In genomic region chr2:26619096-26619495, GRCh38 we compare ENCODE assay signal across 28 cellular contexts. TPM values are rescaled to one million over a fixed set of nuclear protein-coding genes. Genes with fewer than 3 reads are reported as not detected.
"Had no signal": no experiment of that assay in that cellular context is flagged by ENCODE, and none has a peak within 500 bp of the region (broad histone marks: within the 10 kb centered on the region; RNA-seq: fewer than 3 reads in every experiment).

No MANE protein-coding gene starts in this region.

- ATAC-seq: activated CD8-positive, alpha-beta T cell treated with anti-CD3 and anti-CD28 coated beads, Interleukin-2, amount 10 ng/mL, durations not matched to agents 7 days and 5 days; WTC11 had no signal

- H3K36me3 Mint-ChIP-seq: activated naive CD8-positive, alpha-beta T cell; brain; WTC11 had no signal

- DNase-seq: activated CD4-positive, alpha-beta T cell treated with anti-CD3 and anti-CD28 coated beads for 48 hours; activated CD4-positive, alpha-beta T cell treated with anti-CD3 and anti-CD28 coated beads, Interleukin-2, amount 50 U/mL, for 4 hours; activated CD4-positive, CD25-positive, alpha-beta regulatory T cell treated with anti-CD3 and anti-CD28 coated beads, Interleukin-2, amount 50 U/mL, for 72 hours; activated CD8-positive, alpha-beta T cell treated with anti-CD3 and anti-CD28 coated beads, Interleukin-2, amount 10 ng/mL, durations not matched to agents 7 days and 5 days; activated gamma-delta T cell; activated naive CD4-positive, alpha-beta T cell treated with anti-CD3 and anti-CD28 coated beads for 36 hours; activated T-cell treated with anti-CD3 and anti-CD28 coated beads, Interleukin-2, amount 50 U/mL, for 24 hours; amygdala; NCI-H1092 treated with DMSO at 0.1 percent for 48 hours; NCI-H1417 treated with DMSO at 0.1 percent for 48 hours; NCI-H1694 treated with DMSO at 0.1 percent for 48 hours; NCI-H2029 treated with DMSO at 0.1 percent for 48 hours; NCI-H345; NCI-H510A; NCI-H526 treated with DMSO at 0.1 percent for 48 hours; NCI-H82; Right ventricle myocardium superior; SJCRH30 had no signal

- H3K27ac Mint-ChIP-seq: activated CD8-positive, alpha-beta T cell treated with anti-CD3 and anti-CD28 coated beads, Interleukin-2, amount 10 ng/mL, durations not matched to agents 7 days and 5 days; activated naive CD4-positive, alpha-beta T cell treated with anti-CD3 and anti-CD28 coated beads for 36 hours; activated naive CD8-positive, alpha-beta T cell; activated T-cell treated with anti-CD3 and anti-CD28 coated beads, Interleukin-2, amount 50 U/mL, for 24 hours; activated T-helper 1 cell treated with anti-CD3 and anti-CD28 coated beads, Interleukin-12 subunit alpha, Interleukin-12 subunit beta, Interleukin-2, Interleukin-4 antibody, amounts not matched to agents 30 ng/mL and 10 ng/mL and 1 ng/mL, durations not matched to agents 14 hours and 24 hours and 36 hours; brain; T-helper 1 cell treated with Interleukin-12 subunit alpha and Interleukin-12 subunit beta and Interleukin-4 antibody, amounts not matched to agents 30 μg/mL and 1 μg/mL, for 36 hours; WTC11 had no signal

- H3K4me2 ChIP-seq: KMS-11 had no signal

- H3K36me3 ChIP-seq: Peyer's patch, SJCRH30 had no signal

- H3K9me3 ChIP-seq: Peyer's patch, SJCRH30 had no signal

- H3K4me3 ChIP-seq: Peyer's patch, SJCRH30 had no signal

- H3K4me3 Mint-ChIP-seq: activated CD8-positive, alpha-beta T cell treated with anti-CD3 and anti-CD28 coated beads, Interleukin-2, amount 10 ng/mL, durations not matched to agents 7 days and 5 days; activated naive CD4-positive, alpha-beta T cell treated with anti-CD3 and anti-CD28 coated beads for 36 hours; activated naive CD8-positive, alpha-beta T cell; activated T-cell treated with anti-CD3 and anti-CD28 coated beads, Interleukin-2, amount 50 U/mL, for 24 hours; activated T-helper 1 cell treated with anti-CD3 and anti-CD28 coated beads, Interleukin-12 subunit alpha, Interleukin-12 subunit beta, Interleukin-2, Interleukin-4 antibody, amounts not matched to agents 30 ng/mL and 10 ng/mL and 1 ng/mL, durations not matched to agents 14 hours and 24 hours and 36 hours; brain; T-helper 1 cell treated with Interleukin-12 subunit alpha and Interleukin-12 subunit beta and Interleukin-4 antibody, amounts not matched to agents 30 μg/mL and 1 μg/mL, for 36 hours; WTC11 had no signal

- H3K27ac ChIP-seq: KMS-11, Peyer's patch, RWPE1, SJCRH30 had no signal

- H3K4me1 ChIP-seq: SJCRH30 had no signal

- H3K9me3 Mint-ChIP-seq: activated T-cell treated with anti-CD3 and anti-CD28 coated beads, Interleukin-2, amount 50 U/mL, for 24 hours; activated T-helper 1 cell treated with anti-CD3 and anti-CD28 coated beads, Interleukin-12 subunit alpha, Interleukin-12 subunit beta, Interleukin-2, Interleukin-4 antibody, amounts not matched to agents 30 ng/mL and 10 ng/mL and 1 ng/mL, durations not matched to agents 14 hours and 24 hours and 36 hours; T-helper 1 cell treated with Interleukin-12 subunit alpha and Interleukin-12 subunit beta and Interleukin-4 antibody, amounts not matched to agents 30 μg/mL and 1 μg/mL, for 36 hours; WTC11 had no signal

- H3K27me3 ChIP-seq: Peyer's patch had no signal

- H3K9ac ChIP-seq: KMS-11 had no signal

RNA-seq across cellular contexts. Expression of gene CIB4, which starts 22.1 kb away (rescaled TPM):
- total RNA-seq: activated CD8-positive, alpha-beta T cell treated with anti-CD3 and anti-CD28 coated beads, Interleukin-2, amount 10 ng/mL, durations not matched to agents 7 days and 5 days; activated naive CD4-positive, alpha-beta T cell treated with anti-CD3 and anti-CD28 coated beads for 36 hours; activated T-helper 1 cell treated with anti-CD3 and anti-CD28 coated beads, Interleukin-12 subunit alpha, Interleukin-12 subunit beta, Interleukin-2, Interleukin-4 antibody, amounts not matched to agents 30 ng/mL and 10 ng/mL and 1 ng/mL, durations not matched to agents 14 hours and 24 hours and 36 hours; astrocyte; MCF 10A; Peyer's patch; Right ventricle myocardium superior; SJCRH30; WTC11 had no signal
